In the genomic region with DNA sequence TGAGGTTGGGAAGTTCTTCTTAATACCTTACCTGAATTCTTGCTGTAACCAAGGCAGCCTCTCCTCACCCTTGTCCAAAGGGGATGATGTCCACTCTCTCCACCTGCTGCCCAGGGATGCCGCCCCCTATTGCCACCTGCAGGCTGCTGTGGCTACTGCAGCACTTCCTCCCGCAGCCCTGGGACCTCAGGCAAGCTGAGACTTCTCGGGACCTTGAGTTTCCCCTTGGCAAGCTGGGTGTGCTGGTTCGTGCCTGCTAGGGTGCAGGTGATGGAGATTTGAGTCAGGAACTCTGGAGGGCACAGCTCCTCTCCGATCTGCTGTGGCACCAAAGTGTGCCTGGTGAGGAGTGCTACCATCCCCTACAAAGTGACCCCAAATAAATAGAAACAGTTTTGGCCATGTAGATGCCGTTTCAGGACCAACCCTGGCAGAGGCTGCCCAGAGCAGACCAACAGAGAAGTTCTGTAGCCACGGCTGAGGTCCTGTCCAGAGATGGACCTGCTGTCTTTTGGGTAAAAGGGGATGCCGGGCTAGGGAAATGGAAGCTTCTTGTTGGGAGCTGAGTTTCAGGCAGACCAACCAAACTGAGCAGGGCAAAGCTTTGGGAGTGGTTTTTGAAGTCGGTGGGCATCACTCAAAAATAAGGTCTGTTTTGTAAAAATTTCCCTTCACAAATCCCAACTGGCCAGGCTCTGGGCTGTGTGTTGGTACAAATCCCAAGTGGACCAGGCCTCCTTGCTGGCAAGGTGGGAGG, we compare ENCODE assay signal across 8 cellular contexts. TPM values are rescaled to one million over a fixed set of nuclear protein-coding genes. Genes with fewer than 3 reads are reported as not detected.
DNase-seq lines count a peak whose midpoint lies in the region; ATAC-seq and TF ChIP-seq lines count a peak whose summit lies in the region.

No MANE protein-coding gene starts in this region.

- CTCF ChIA-PET in GM10248 (lab: Yijun Ruan, JAX) = interaction anchor here (0.7 to 4.2 kb wide), 25 partner anchors 8 to 205 kb away, joined by 3 to 23 read pairs (median 5); no protein-coding TSS in a partner anchor
- CTCF ChIA-PET in activated CD4-positive, alpha-beta T cell treated with anti-CD3 and anti-CD28 coated beads, Interleukin-2, amount 10 ng/mL, durations not matched to agents 7 days and 5 days (lab: Charles Lee) = interaction anchor here (0.6 to 1.9 kb wide), 6 partner anchors 13 to 1397 kb away, joined by 3 to 5 read pairs (median 3); partner anchors contain the start of gene CLIC4

- peaks cover 26% of the 10 kb centered on the region for H3K36me3 Mint-ChIP-seq in activated CD4-positive, alpha-beta T cell treated with anti-CD3 and anti-CD28 coated beads, Interleukin-2, amount 10 ng/mL, durations not matched to agents 7 days and 5 days (ENCODE audit: low read depth)
- H3K36me3 Mint-ChIP-seq in natural killer cell = peaks cover under 1% of the 10 kb centered on the region

- H3K27me3 Mint-ChIP-seq in activated CD4-positive, alpha-beta T cell treated with anti-CD3 and anti-CD28 coated beads, Interleukin-2, amount 10 ng/mL, durations not matched to agents 7 days and 5 days = no peaks in the 10 kb centered on the region
- H3K27me3 Mint-ChIP-seq in natural killer cell (ENCODE audit: low read depth in 2 of 2) = no peaks in the 10 kb centered on the region

- POLR2A ChIA-PET in GM10248 (lab: Yijun Ruan, JAX) = no interaction called here
- POLR2A ChIA-PET in activated CD4-positive, alpha-beta T cell treated with anti-CD3 and anti-CD28 coated beads, Interleukin-2, amount 10 ng/mL, durations not matched to agents 7 days and 5 days (lab: Charles Lee) = no interaction called here

- peak; percentile 87 for TF ChIP-seq CTCF in GM10248 (IDR thresholded peaks at IDR 0.05; ENCODE audit: control extremely low read depth, extremely low read depth, low read depth, missing control alignments)
- TF ChIP-seq CTCF in natural killer cell (IDR thresholded peaks at IDR 0.05) = peak; percentile 84

- H3K4me3 Mint-ChIP-seq in activated CD4-positive, alpha-beta T cell treated with anti-CD3 and anti-CD28 coated beads, Interleukin-2, amount 10 ng/mL, durations not matched to agents 7 days and 5 days = no peak overlapping the region
- peak overlapping the region; percentile 52 for H3K4me3 Mint-ChIP-seq in natural killer cell

- intact Hi-C loops in natural killer cell (cut with micrococcal nuclease) = loop anchor here (1.0 to 2.0 kb wide), 2 partner anchors 42 to 50 kb away; no protein-coding TSS in a partner anchor

- DNase-seq in GM10248 (ENCODE audit: extremely low spot score) = peak; percentile 79
- peak; percentile 41 for DNase-seq in LoVo (ENCODE audit: low spot score)
- DNase-seq in activated CD4-positive, alpha-beta T cell treated with anti-CD3 and anti-CD28 coated beads, Interleukin-2, amount 10 ng/mL, durations not matched to agents 7 days and 5 days = peak; percentile 48
- peak; percentile 65 for DNase-seq in natural killer cell
- DNase-seq in NCI-H1694 (lab: John Stamatoyannopoulos, UW) = no peak

- peak; percentile 49 for ATAC-seq in esophagus mucosa
- peak; percentile 61 to 73 (median 67) for ATAC-seq in natural killer cell
- ATAC-seq in GM18873 (IDR thresholded peaks at IDR 0.05; ENCODE audit: low FRiP score, unreplicated experiment) = no peak
- ATAC-seq in GM18861 (IDR thresholded peaks at IDR 0.05; ENCODE audit: unreplicated experiment) = no peak

- no peaks in the 10 kb centered on the region for H3K9me3 Mint-ChIP-seq in activated CD4-positive, alpha-beta T cell treated with anti-CD3 and anti-CD28 coated beads, Interleukin-2, amount 10 ng/mL, durations not matched to agents 7 days and 5 days
- no peaks in the 10 kb centered on the region for H3K9me3 Mint-ChIP-seq in natural killer cell

- H3K27ac Mint-ChIP-seq in activated CD4-positive, alpha-beta T cell treated with anti-CD3 and anti-CD28 coated beads, Interleukin-2, amount 10 ng/mL, durations not matched to agents 7 days and 5 days = peak overlapping the region; percentile 54
- H3K27ac Mint-ChIP-seq in natural killer cell = peak overlapping the region; percentile 91 to 99

- peaks cover 15% of the 10 kb centered on the region for H3K4me1 Mint-ChIP-seq in activated CD4-positive, alpha-beta T cell treated with anti-CD3 and anti-CD28 coated beads, Interleukin-2, amount 10 ng/mL, durations not matched to agents 7 days and 5 days
- peaks cover 47 to 66% of the 10 kb centered on the region in 2 donors for H3K4me1 Mint-ChIP-seq in natural killer cell

RNA-seq across cellular contexts. Expression of gene RUNX3, which starts 31.7 kb away (rescaled TPM):
- 100 to 1,000 TPM; 108 to 125 TPM for total RNA-seq in activated CD4-positive, alpha-beta T cell treated with anti-CD3 and anti-CD28 coated beads, Interleukin-2, amount 10 ng/mL, durations not matched to agents 7 days and 5 days
- 1.6 TPM for total RNA-seq in esophagus mucosa
- total RNA-seq in natural killer cell = 100 to 1,000 TPM; 537 to 630 (median 601) TPM

Comparison
In these comparisons a context has a peak if more than half of its experiments do, and no peak if none do; other contexts are left out.
1. ATAC-seq: peak in esophagus mucosa (single experiment) and natural killer cell (3 of 3); none in GM18873 (single experiment) and GM18861 (single experiment).
2. RNA of gene RUNX3, which starts 31.7 kb away (total RNA-seq): 537 to 630 TPM in natural killer cell and 108 to 125 TPM in activated CD4-positive, alpha-beta T cell treated with anti-CD3 and anti-CD28 coated beads, Interleukin-2, amount 10 ng/mL, durations not matched to agents 7 days and 5 days; 1.6 TPM in esophagus mucosa (single experiment); every median in the first group is over 10 times any median in the second.